ENCODE assay signal across 18 cellular contexts in the genomic region with DNA sequence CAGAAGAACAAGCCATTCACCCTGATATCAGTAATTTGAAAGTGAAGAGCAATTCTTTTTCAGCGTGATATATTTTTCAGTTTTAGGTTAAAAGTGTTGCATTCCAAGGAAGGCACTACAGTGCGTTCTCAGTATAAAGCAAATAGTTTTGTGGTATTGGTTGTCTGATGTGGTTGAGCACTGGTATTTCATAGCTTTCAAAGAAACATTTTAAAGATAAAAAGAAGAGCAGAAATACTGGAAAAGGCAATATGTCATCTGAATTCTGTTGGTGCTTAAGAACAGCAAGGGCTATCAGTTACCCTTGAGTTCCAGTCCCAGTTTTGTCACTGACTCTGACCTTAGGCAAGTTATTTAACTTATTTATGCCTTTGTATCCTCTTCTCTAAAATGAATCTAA.
DNase-seq lines count a peak whose midpoint lies in the region; ATAC-seq, FAIRE-seq and TF ChIP-seq lines count a peak whose summit lies in the region.
"Had no signal": no experiment of that assay in that cellular context is flagged by ENCODE, and none has a peak within 500 bp of the region (broad histone marks: within the 10 kb centered on the region; RNA-seq: fewer than 3 reads in every experiment).

No MANE protein-coding gene starts in this region.

- TF ChIP-seq CTCF in brain microvascular endothelial cell (IDR thresholded peaks at IDR 0.05; ENCODE audit: low read depth, low read length, missing control alignments) = no peak
- no peak for TF ChIP-seq CTCF in ascending aorta (IDR thresholded peaks at IDR 0.05)

- WGBS in neuronal stem cell (ENCODE audit: extremely low coverage in 2 of 2, insufficient read length in 2 of 2, insufficient replicate concordance in 1 of 2), 2 donors = no CpG with 5 or more reads among the region's 2 CpGs

- no peak for ATAC-seq in stimulated activated naive CD8-positive, alpha-beta T cell treated with anti-CD3 and anti-CD28 coated beads, Interleukin-15, Interleukin-2, amounts not matched to agents 100 U/mL and 50 U/mL, for 24 hours
- ATAC-seq: K562, left ventricle myocardium superior had no signal

- intact Hi-C loops in ascending aorta (cut with DNase I) = no loop called here

- H3K9me3 ChIP-seq in ascending aorta = no peaks in the 10 kb centered on the region
- H3K9me3 ChIP-seq in neuronal stem cell (replicated peaks in 1 of 2; ENCODE audit: control insufficient read depth in 2 of 2, insufficient read depth in 1 of 2, low read depth in 1 of 2, low read length in 2 of 2) = no peaks in the 10 kb centered on the region

- DNase-seq in EH (ENCODE audit: low read depth) (peak; percentile 71), RCC 7860 (ENCODE audit: low spot score) (peak; percentile 46), brain microvascular endothelial cell (peak; percentile 39), non-pigmented ciliary epithelial cell (ENCODE audit: low read depth) (peak; percentile 55), ascending aorta (ENCODE audit: low spot score in 2 of 2) (no peak), NCI-H1436 (lab: John Stamatoyannopoulos, UW) (no peak), neuronal stem cell (ENCODE audit: low spot score) (no peak)
- no peak for DNase-seq in stimulated activated naive CD8-positive, alpha-beta T cell treated with anti-CD3 and anti-CD28 coated beads, Interleukin-15, Interleukin-2, amounts not matched to agents 100 U/mL and 50 U/mL, for 24 hours
- DNase-seq: activated CD8-positive, alpha-beta memory T cell treated with anti-CD3 and anti-CD28 coated beads for 24 hours; Calu3; left ventricle myocardium superior; NCI-H1092 treated with DMSO at 0.1 percent for 48 hours; NCI-H774 had no signal

- no peak overlapping the region for H3K23ac ChIP-seq in neuronal stem cell (ENCODE audit: low read depth, low read length, poor library complexity)

- H2BK5ac ChIP-seq in neuronal stem cell (ENCODE audit: low read length) = no peak overlapping the region

- H3K79me1 ChIP-seq in neuronal stem cell (ENCODE audit: low read depth, low read length) = no peaks in the 10 kb centered on the region

- H3K9ac ChIP-seq in neuronal stem cell (ENCODE audit: low read depth, low read length, poor library complexity) = no peak overlapping the region
- H3K9ac ChIP-seq: parathyroid adenoma had no signal

- H2BK12ac ChIP-seq in neuronal stem cell (ENCODE audit: low read length) = no peak overlapping the region

- H3K4me2 ChIP-seq in neuronal stem cell (ENCODE audit: insufficient read depth, low read length, poor library complexity, severe bottlenecking) = no peak overlapping the region
- H3K4me2 ChIP-seq: GM23338 had no signal

- no peak overlapping the region for H2BK120ac ChIP-seq in neuronal stem cell (ENCODE audit: low read depth, low read length)

- no peak overlapping the region for H4K91ac ChIP-seq in neuronal stem cell (ENCODE audit: low read depth, low read length, poor library complexity)

- no peak overlapping the region for H3K4ac ChIP-seq in neuronal stem cell (ENCODE audit: low read length)

- H4K8ac ChIP-seq in neuronal stem cell (ENCODE audit: low read depth, low read length) = no peak overlapping the region

- peaks cover 0 to 19% of the 10 kb centered on the region in 2 donors for H3K4me1 ChIP-seq in ascending aorta
- no peaks in the 10 kb centered on the region for H3K4me1 ChIP-seq in neuronal stem cell (ENCODE audit: control insufficient read depth in 2 of 2, insufficient read depth in 1 of 2, low read depth in 1 of 2, low read length in 2 of 2)

- no peak overlapping the region for H2AK5ac ChIP-seq in neuronal stem cell (ENCODE audit: low read depth, low read length)

- H3K18ac ChIP-seq in neuronal stem cell (ENCODE audit: low read length) = no peak overlapping the region

- in situ Hi-C loops in brain microvascular endothelial cell (cut with HindIII; ENCODE audit: low pct_ligation_motif_present, low sequenced_read_pairs) = no loop called here

- H2BK15ac ChIP-seq in neuronal stem cell (ENCODE audit: low read length) = no peak overlapping the region

- no peak overlapping the region for H2AFZ ChIP-seq in neuronal stem cell (ENCODE audit: low read length)
- H2AFZ ChIP-seq: GM23338, parathyroid adenoma had no signal

- no peak overlapping the region for H3K14ac ChIP-seq in neuronal stem cell (ENCODE audit: low read length)

- peak; percentile 76 for FAIRE-seq in RCC 7860 (lab: Jason Lieb, UNC)
- FAIRE-seq: colon, frontal cortex, K562 had no signal

- H3K36me3 ChIP-seq in brain microvascular endothelial cell (replicated peaks) (no peaks in the 10 kb centered on the region), ascending aorta (no peaks in the 10 kb centered on the region), neuronal stem cell (replicated peaks in 1 of 2; ENCODE audit: control insufficient read depth in 2 of 2, insufficient read depth in 2 of 2, low read length in 2 of 2) (no peaks in the 10 kb centered on the region)

- H3K4me3 ChIP-seq in brain microvascular endothelial cell (ENCODE audit: low read depth, low read length) (no peak overlapping the region), ascending aorta (no peak overlapping the region), neuronal stem cell (ENCODE audit: low read length in 2 of 2) (no peak overlapping the region)
- H3K4me3 ChIP-seq: GM23338, K562 had no signal

- H3K27ac ChIP-seq in brain microvascular endothelial cell (no peak overlapping the region), ascending aorta (peak overlapping the region in 1 of 2 donors; percentile 87), neuronal stem cell (replicated peaks; ENCODE audit: low read length) (no peak overlapping the region)
- H3K27ac ChIP-seq: parathyroid adenoma had no signal

- H3K27me3 ChIP-seq in brain microvascular endothelial cell (replicated peaks) (no peaks in the 10 kb centered on the region), ascending aorta (no peaks in the 10 kb centered on the region), neuronal stem cell (ENCODE audit: control insufficient read depth in 3 of 3, insufficient read depth in 3 of 3, low read depth in 1 of 3, low read length in 3 of 3) (no peaks in the 10 kb centered on the region)

Comparison
In these comparisons a context has a peak if more than half of its experiments do, and no peak if none do; other contexts are left out.
1. DNase-seq: peak in EH (single experiment), RCC 7860 (single experiment), brain microvascular endothelial cell (single experiment) and non-pigmented ciliary epithelial cell (single experiment); none in stimulated activated naive CD8-positive, alpha-beta T cell treated with anti-CD3 and anti-CD28 coated beads, Interleukin-15, Interleukin-2, amounts not matched to agents 100 U/mL and 50 U/mL, for 24 hours (single experiment), ascending aorta (0 of 2), NCI-H1436 (single experiment) and neuronal stem cell (single experiment).